26 cellular contexts compared by ENCODE assay signal in genomic region chr15:44158111-44158510, GRCh38. TPM values are rescaled to one million over a fixed set of nuclear protein-coding genes. Genes with fewer than 3 reads are reported as not detected.
DNase-seq lines count a peak whose midpoint lies in the region; ATAC-seq, FAIRE-seq and TF ChIP-seq lines count a peak whose summit lies in the region.
"Had no signal": no experiment of that assay in that cellular context is flagged by ENCODE, and none has a peak within 500 bp of the region (broad histone marks: within the 10 kb centered on the region; RNA-seq: fewer than 3 reads in every experiment).

No MANE protein-coding gene starts in this region.

- POLR2A ChIA-PET in endothelial cell of umbilical vein (lab: Charles Lee), result no interaction called here

- CTCF ChIA-PET in Calu3 (lab: Charles Lee), result no interaction called here
- CTCF ChIA-PET in endothelial cell of umbilical vein (lab: Charles Lee), result interaction anchor here (1.3 kb wide), 1 partner anchor 20 kb away, joined by 3 read pairs; no protein-coding TSS in a partner anchor

- dilution Hi-C loops in endothelial cell of umbilical vein (cut with MboI; ENCODE audit: extremely low pct_ligation_motif_present, low sequenced_read_pairs), result no loop called here

- no peaks in the 10 kb centered on the region for H3K36me3 ChIP-seq in RWPE2 (ENCODE audit: low read depth)
- H3K36me3 ChIP-seq in endothelial cell of umbilical vein (ENCODE audit: control insufficient read depth in 2 of 2, extremely low read depth in 1 of 2, insufficient read depth in 2 of 2, low read length in 2 of 2), result peaks cover 0 to 4% of the 10 kb centered on the region in 2 experiments
- H3K36me3 ChIP-seq: BE2C, heart right ventricle, upper lobe of left lung had no signal

- FAIRE-seq in endothelial cell of umbilical vein (lab: Jason Lieb, UNC) (no peak), RCC 7860 (lab: Jason Lieb, UNC) (no peak)

- DNase-seq in Calu3, result no peak
- DNase-seq in RWPE2 (ENCODE audit: low spot score), result no peak
- DNase-seq in endothelial cell of umbilical vein (ENCODE audit: low read depth, low spot score), result no peak
- no peak for DNase-seq in mesothelial cell of epicardium (ENCODE audit: low spot score in 2 of 2, unreplicated experiment in 2 of 2)
- DNase-seq in RCC 7860 (ENCODE audit: low spot score), result no peak
- DNase-seq in T1000 (lab: John Stamatoyannopoulos, UW), result no peak
- DNase-seq in NCI-H1048 (lab: John Stamatoyannopoulos, UW), result no peak
- DNase-seq: activated CD4-positive, alpha-beta T cell treated with anti-CD3 and anti-CD28 coated beads, Interleukin-2, amount 10 ng/mL, durations not matched to agents 24 days and 14 days; activated effector memory CD4-positive, alpha-beta T cell treated with anti-CD3 and anti-CD28 coated beads, Interleukin-2, amount 50 U/mL, for 16 hours; activated naive CD8-positive, alpha-beta T cell treated with anti-CD3 and anti-CD28 coated beads, Interleukin-2, amount 10 ng/mL, durations not matched to agents 7 days and 5 days; activated T-cell treated with anti-CD3 and anti-CD28 coated beads, Interleukin-2, amount 50 U/mL, for 1 hour; BE2C; CD8-positive, alpha-beta memory T cell; heart right ventricle; naive thymus-derived CD4-positive, alpha-beta T cell; NCI-H1105; NCI-H2029 treated with DMSO at 0.1 percent for 48 hours; occipital lobe; stimulated activated CD4-positive, alpha-beta T cell treated with anti-CD3 and anti-CD28 coated beads, Interleukin-4, amount 100 ng/mL, for 4 hours; substantia nigra; upper lobe of left lung had no signal

- H3K4me1 Mint-ChIP-seq in Calu3 (ENCODE audit: low read depth, unreplicated experiment) (peaks cover 18% of the 10 kb centered on the region), mesothelial cell of epicardium (peaks cover 10% of the 10 kb centered on the region)
- H3K4me1 Mint-ChIP-seq: activated CD4-positive, alpha-beta T cell treated with anti-CD3 and anti-CD28 coated beads, Interleukin-2, amount 10 ng/mL, durations not matched to agents 24 days and 14 days; activated naive CD8-positive, alpha-beta T cell treated with anti-CD3 and anti-CD28 coated beads, Interleukin-2, amount 10 ng/mL, durations not matched to agents 7 days and 5 days; CD8-positive, alpha-beta memory T cell; naive thymus-derived CD4-positive, alpha-beta T cell had no signal

- no peak overlapping the region for H3K4me3 ChIP-seq in RWPE2 (ENCODE audit: severe bottlenecking)
- no peak overlapping the region for H3K4me3 ChIP-seq in endothelial cell of umbilical vein (replicated peaks in 1 of 3; ENCODE audit: insufficient read depth in 1 of 3, low read depth in 1 of 3, low read length in 3 of 3)
- H3K4me3 ChIP-seq: heart right ventricle, upper lobe of left lung had no signal

- H3K79me2 ChIP-seq in endothelial cell of umbilical vein (ENCODE audit: control insufficient read depth, insufficient read depth, low read length), result peaks cover 2% of the 10 kb centered on the region

- H3K4me2 ChIP-seq in endothelial cell of umbilical vein (ENCODE audit: insufficient read depth, low read length), result peak overlapping the region; percentile 80

- H3K36me3 Mint-ChIP-seq in Calu3 (ENCODE audit: insufficient read depth, unreplicated experiment), result peaks cover 4% of the 10 kb centered on the region
- H3K36me3 Mint-ChIP-seq in mesothelial cell of epicardium, result no peaks in the 10 kb centered on the region
- H3K36me3 Mint-ChIP-seq: activated naive CD8-positive, alpha-beta T cell treated with anti-CD3 and anti-CD28 coated beads, Interleukin-2, amount 10 ng/mL, durations not matched to agents 7 days and 5 days; naive thymus-derived CD4-positive, alpha-beta T cell had no signal

- H3K9me1 ChIP-seq in endothelial cell of umbilical vein (replicated peaks; ENCODE audit: control insufficient read depth, extremely low read depth, insufficient read depth, low read length), result no peaks in the 10 kb centered on the region

- TF ChIP-seq CTCF in Calu3 (IDR thresholded peaks at IDR 0.05; ENCODE audit: unreplicated experiment) (no peak), RWPE2 (IDR thresholded peaks at IDR 0.05; ENCODE audit: poor library complexity, severe bottlenecking) (no peak), endothelial cell of umbilical vein (IDR thresholded peaks at IDR 0.05; ENCODE audit: extremely low read depth in 1 of 2, insufficient read depth in 1 of 2, low read depth in 1 of 2, low read length in 2 of 2) (no peak), mesothelial cell of epicardium (IDR thresholded peaks at IDR 0.05; ENCODE audit: unreplicated experiment) (no peak)

- no peaks in the 10 kb centered on the region for H4K20me1 ChIP-seq in endothelial cell of umbilical vein (replicated peaks; ENCODE audit: control insufficient read depth, extremely low read depth, insufficient read depth, low read length)

- H3K4me3 Mint-ChIP-seq in Calu3 (ENCODE audit: low read depth, unreplicated experiment), result no peak overlapping the region
- no peak overlapping the region for H3K4me3 Mint-ChIP-seq in mesothelial cell of epicardium
- H3K4me3 Mint-ChIP-seq: activated CD4-positive, alpha-beta T cell treated with anti-CD3 and anti-CD28 coated beads, Interleukin-2, amount 10 ng/mL, durations not matched to agents 24 days and 14 days; activated naive CD8-positive, alpha-beta T cell treated with anti-CD3 and anti-CD28 coated beads, Interleukin-2, amount 10 ng/mL, durations not matched to agents 7 days and 5 days; brain; CD8-positive, alpha-beta memory T cell; IgD-negative memory B cell; naive thymus-derived CD4-positive, alpha-beta T cell; stimulated activated memory B cell treated with anti-CD40 and anti-IgM and Interleukin-4, amounts not matched to agents 10 μg/mL and 1 μg/mL and 100 μg/mL, for 72 hours; T-helper 2 cell treated with Interferon-gamma antibody and Interleukin-4, amounts not matched to agents 5 μg/mL and 100 μg/mL, for 36 hours had no signal

- H3K27ac ChIP-seq in RWPE2 (ENCODE audit: poor library complexity, severe bottlenecking), result peak overlapping the region; percentile 96
- H3K27ac ChIP-seq in endothelial cell of umbilical vein (ENCODE audit: insufficient read depth, low read depth, low read length), result peak overlapping the region; percentile 72
- H3K27ac ChIP-seq: heart right ventricle, upper lobe of left lung had no signal

- BruUV-seq in Calu3 (replicated peaks; lab: Mats Ljungman, UMichigan) (no TSS peak), endothelial cell of umbilical vein (replicated peaks; lab: Mats Ljungman, UMichigan) (TSS peak; percentile 94)

- H3K27me3 ChIP-seq in RWPE2 (ENCODE audit: insufficient read depth, poor library complexity, severe bottlenecking) (no peaks in the 10 kb centered on the region), endothelial cell of umbilical vein (ENCODE audit: control insufficient read depth in 2 of 2, insufficient read depth in 2 of 2, low read length in 2 of 2) (no peaks in the 10 kb centered on the region)
- H3K27me3 ChIP-seq: BE2C, upper lobe of left lung had no signal

- H3K9ac ChIP-seq in endothelial cell of umbilical vein (replicated peaks; ENCODE audit: extremely low read depth, insufficient read depth, low read length), result peak overlapping the region; percentile 53

- intact Hi-C loops in Calu3 (cut with micrococcal nuclease; ENCODE audit: unreplicated experiment), result no loop called here
- intact Hi-C loops in endothelial cell of umbilical vein (cut with micrococcal nuclease), result loop anchor here (1.0 to 10.0 kb wide), 2 partner anchors 37 to 127 kb away; partner anchors contain the start of genes FRMD5 and GOLM2

- no peaks in the 10 kb centered on the region for H3K9me3 Mint-ChIP-seq in Calu3 (ENCODE audit: low read depth, unreplicated experiment)
- no peaks in the 10 kb centered on the region for H3K9me3 Mint-ChIP-seq in mesothelial cell of epicardium
- H3K9me3 Mint-ChIP-seq: activated CD4-positive, alpha-beta T cell treated with anti-CD3 and anti-CD28 coated beads, Interleukin-2, amount 10 ng/mL, durations not matched to agents 24 days and 14 days; activated naive CD8-positive, alpha-beta T cell treated with anti-CD3 and anti-CD28 coated beads, Interleukin-2, amount 10 ng/mL, durations not matched to agents 7 days and 5 days; brain; CD8-positive, alpha-beta memory T cell; stimulated activated memory B cell treated with anti-CD40 and anti-IgM and Interleukin-4, amounts not matched to agents 10 μg/mL and 1 μg/mL and 100 μg/mL, for 72 hours; T-helper 2 cell treated with Interferon-gamma antibody and Interleukin-4, amounts not matched to agents 5 μg/mL and 100 μg/mL, for 36 hours had no signal

- peak; percentile 7; the same call in 2 of the 3 replicates for ATAC-seq in RWPE2 (ENCODE audit: low read depth)
- ATAC-seq in GM21576 (IDR thresholded peaks at IDR 0.05; ENCODE audit: unreplicated experiment), result no peak
- ATAC-seq: heart right ventricle; naive thymus-derived CD4-positive, alpha-beta T cell; stimulated activated memory B cell treated with anti-CD40 and anti-IgM and Interleukin-4, amounts not matched to agents 10 μg/mL and 1 μg/mL and 100 μg/mL, for 72 hours had no signal

- no peak for TF ChIP-seq POLR2A in endothelial cell of umbilical vein (IDR thresholded peaks at IDR 0.05; ENCODE audit: low read depth, low read length)

- H3K9me3 ChIP-seq in RWPE2 (ENCODE audit: severe bottlenecking), result no peaks in the 10 kb centered on the region
- H3K9me3 ChIP-seq in endothelial cell of umbilical vein (replicated peaks; ENCODE audit: control insufficient read depth, insufficient read depth, low read length), result no peaks in the 10 kb centered on the region
- H3K9me3 ChIP-seq: BE2C, heart right ventricle, upper lobe of left lung had no signal

- H3K27ac Mint-ChIP-seq in Calu3 (ENCODE audit: unreplicated experiment), result peak overlapping the region; percentile 50
- peak overlapping the region; percentile 3 for H3K27ac Mint-ChIP-seq in mesothelial cell of epicardium
- H3K27ac Mint-ChIP-seq: activated CD4-positive, alpha-beta T cell treated with anti-CD3 and anti-CD28 coated beads, Interleukin-2, amount 10 ng/mL, durations not matched to agents 24 days and 14 days; activated naive CD8-positive, alpha-beta T cell treated with anti-CD3 and anti-CD28 coated beads, Interleukin-2, amount 10 ng/mL, durations not matched to agents 7 days and 5 days; CD8-positive, alpha-beta memory T cell; IgD-negative memory B cell; naive thymus-derived CD4-positive, alpha-beta T cell; stimulated activated memory B cell treated with anti-CD40 and anti-IgM and Interleukin-4, amounts not matched to agents 10 μg/mL and 1 μg/mL and 100 μg/mL, for 72 hours; T-helper 2 cell treated with Interferon-gamma antibody and Interleukin-4, amounts not matched to agents 5 μg/mL and 100 μg/mL, for 36 hours had no signal

- no peaks in the 10 kb centered on the region for H3K27me3 Mint-ChIP-seq in Calu3 (ENCODE audit: unreplicated experiment)
- no peaks in the 10 kb centered on the region for H3K27me3 Mint-ChIP-seq in mesothelial cell of epicardium (ENCODE audit: low read depth)
- H3K27me3 Mint-ChIP-seq: brain had no signal

- H3K4me1 ChIP-seq in RWPE2 (ENCODE audit: insufficient read depth, poor library complexity, severe bottlenecking) (peaks cover 42% of the 10 kb centered on the region), endothelial cell of umbilical vein (ENCODE audit: control insufficient read depth, extremely low read depth, insufficient read depth, low read length) (peaks cover 28% of the 10 kb centered on the region)
- H3K4me1 ChIP-seq: BE2C, heart right ventricle, upper lobe of left lung had no signal

- H2AFZ ChIP-seq in endothelial cell of umbilical vein (ENCODE audit: low read depth, low read length), result no peak overlapping the region

RNA-seq across cellular contexts. Expression of gene FRMD5, which starts 37.0 kb away (rescaled TPM):
- total RNA-seq in Calu3 (2022) (7.0 and 10.9 TPM in 2 replicates), endothelial cell of umbilical vein (16.7 and 18.2 TPM in 2 replicates), mesothelial cell of epicardium (1.4 to 2.5 TPM (median 2.3 TPM) in 3 replicates)
- 17.9 and 20.2 TPM in 2 replicates for polyA plus RNA-seq in endothelial cell of umbilical vein
- 13.6 TPM in 2 replicates for polyA plus RNA-seq in endothelial cell of umbilical vein (2011; cell fraction: cytosol; rRNA removed)
- 36.3 and 45.2 TPM in 2 replicates for polyA plus RNA-seq in endothelial cell of umbilical vein (2011; cell fraction: nucleus; rRNA removed)
- 6.8 and 9.1 TPM in 2 replicates for polyA plus RNA-seq in endothelial cell of umbilical vein (2012)
- 50.2 and 59.0 TPM in 2 replicates for polyA minus RNA-seq in endothelial cell of umbilical vein
- 0.92 TPM for polyA minus RNA-seq in endothelial cell of umbilical vein (2011; cell fraction: cytosol; rRNA and poly(A)+ RNA removed)
- 33.4 and 36.9 TPM in 2 replicates for polyA minus RNA-seq in endothelial cell of umbilical vein (2011; cell fraction: nucleus; rRNA and poly(A)+ RNA removed)
- total RNA-seq: activated CD4-positive, alpha-beta T cell treated with anti-CD3 and anti-CD28 coated beads, Interleukin-2, amount 10 ng/mL, durations not matched to agents 24 days and 14 days had no signal
